33 cellular contexts compared by ENCODE assay signal in genomic region chr14:74350211-74350943, GRCh38. TPM values are rescaled to one million over a fixed set of nuclear protein-coding genes. Genes with fewer than 3 reads are reported as not detected.
DNase-seq lines count a peak whose midpoint lies in the region; ATAC-seq and TF ChIP-seq lines count a peak whose summit lies in the region.
"Had no signal": no experiment of that assay in that cellular context is flagged by ENCODE, and none has a peak within 500 bp of the region (broad histone marks: within the 10 kb centered on the region; RNA-seq: fewer than 3 reads in every experiment).

No MANE protein-coding gene starts in this region.

- CTCF ChIA-PET in naive thymus-derived CD4-positive, alpha-beta T cell (lab: Charles Lee), result no interaction called here

- DNase-seq in hepatocyte (ENCODE audit: low spot score), result no peak
- no peak for DNase-seq in mucosa of descending colon
- no peak for DNase-seq in DMS153 (lab: John Stamatoyannopoulos, UW)
- DNase-seq in naive thymus-derived CD4-positive, alpha-beta T cell, result no peak
- no peak for DNase-seq in activated naive CD4-positive, alpha-beta T cell treated with Interleukin-2 at 50 U/mL for 16 hours
- DNase-seq: activated CD4-positive, alpha-beta memory T cell treated with anti-CD3 and anti-CD28 coated beads for 36 hours; activated CD8-positive, alpha-beta memory T cell treated with anti-CD3 and anti-CD28 coated beads, Interleukin-2, amount 50 U/mL, for 4 hours; activated naive CD4-positive, alpha-beta T cell treated with anti-CD3 and anti-CD28 coated beads for 36 hours; dermis blood vessel endothelial cell; foreskin fibroblast; head of caudate nucleus; immature natural killer cell; MM.1S; NCI-H1930; NCI-H226; right lobe of liver; Right ventricle myocardium superior; stimulated activated CD4-positive, alpha-beta T cell treated with anti-CD3 and anti-CD28 coated beads, Interleukin-4, amount 100 ng/mL, for 1 hour had no signal

- H3K27me3 Mint-ChIP-seq in naive thymus-derived CD4-positive, alpha-beta T cell, result peaks cover 0 to 19% (median 0%) of the 10 kb centered on the region in 5 donors
- H3K27me3 Mint-ChIP-seq: activated CD4-positive, alpha-beta memory T cell treated with anti-CD3 and anti-CD28 coated beads for 36 hours; central memory CD8-positive, alpha-beta T cell had no signal

- WGBS in hepatocyte (ENCODE audit: low lambda C conversion rate, missing lambda C conversion rate), result 32% methylated on average over 11 of the region's 11 CpGs

- H3K27ac ChIP-seq in HUES48 (ENCODE audit: low read depth, low read length) (peak overlapping the region; percentile 98), hepatocyte (peak overlapping the region; percentile 16)
- H3K27ac ChIP-seq in naive thymus-derived CD4-positive, alpha-beta T cell (ENCODE audit: low read depth, low read length), result no peak overlapping the region
- H3K27ac ChIP-seq: BLaER1, esophagus muscularis mucosa, prostate gland, right lobe of liver, tibial artery, vagina had no signal

- H3K9me3 ChIP-seq in ES-I3 (ENCODE audit: control insufficient read depth, insufficient read depth, low read length) (no peaks in the 10 kb centered on the region), HUES48 (ENCODE audit: control insufficient read depth, insufficient read depth, low read length) (no peaks in the 10 kb centered on the region), hepatocyte (ENCODE audit: low read depth) (no peaks in the 10 kb centered on the region), mucosa of descending colon (no peaks in the 10 kb centered on the region)
- no peaks in the 10 kb centered on the region for H3K9me3 ChIP-seq in naive thymus-derived CD4-positive, alpha-beta T cell (ENCODE audit: control insufficient read depth in 2 of 3, low read length in 3 of 3)
- H3K9me3 ChIP-seq: BLaER1, esophagus muscularis mucosa, prostate gland, right lobe of liver, tibial artery, vagina had no signal

- peak overlapping the region; percentile 33 for H3K4me2 ChIP-seq in hepatocyte
- H3K4me2 ChIP-seq: BLaER1 had no signal

- H3K4me3 ChIP-seq in HUES48 (ENCODE audit: low read depth, low read length) (peak overlapping the region; percentile 93), hepatocyte (no peak overlapping the region), mucosa of descending colon (no peak overlapping the region)
- H3K4me3 ChIP-seq in naive thymus-derived CD4-positive, alpha-beta T cell (ENCODE audit: low read length), result no peak overlapping the region
- H3K4me3 ChIP-seq: BLaER1, esophagus muscularis mucosa, prostate gland, right lobe of liver, tibial artery, vagina had no signal

- no peak overlapping the region for H3K27ac Mint-ChIP-seq in naive thymus-derived CD4-positive, alpha-beta T cell
- H3K27ac Mint-ChIP-seq: activated CD4-positive, alpha-beta memory T cell treated with anti-CD3 and anti-CD28 coated beads for 36 hours; activated naive CD4-positive, alpha-beta T cell treated with anti-CD3 and anti-CD28 coated beads for 36 hours; immature natural killer cell; T-helper 1 cell treated with Interleukin-12 subunit alpha and Interleukin-12 subunit beta and Interleukin-4 antibody, amounts not matched to agents 30 μg/mL and 1 μg/mL, for 36 hours had no signal

- H3K4me3 Mint-ChIP-seq in naive thymus-derived CD4-positive, alpha-beta T cell, result no peak overlapping the region
- H3K4me3 Mint-ChIP-seq: activated CD4-positive, alpha-beta memory T cell treated with anti-CD3 and anti-CD28 coated beads for 36 hours; activated naive CD4-positive, alpha-beta T cell treated with anti-CD3 and anti-CD28 coated beads for 36 hours; central memory CD8-positive, alpha-beta T cell; immature natural killer cell; neural crest cell; T-helper 1 cell treated with Interleukin-12 subunit alpha and Interleukin-12 subunit beta and Interleukin-4 antibody, amounts not matched to agents 30 μg/mL and 1 μg/mL, for 36 hours had no signal

- H3K36me3 ChIP-seq in ES-I3 (ENCODE audit: insufficient read depth, low read length), result no peaks in the 10 kb centered on the region
- H3K36me3 ChIP-seq in HUES48 (ENCODE audit: control insufficient read depth, insufficient read depth, low read length), result peaks cover 19% of the 10 kb centered on the region
- H3K36me3 ChIP-seq in hepatocyte (replicated peaks; ENCODE audit: insufficient read depth, low read depth), result no peaks in the 10 kb centered on the region
- H3K36me3 ChIP-seq in mucosa of descending colon (ENCODE audit: low read depth), result no peaks in the 10 kb centered on the region
- no peaks in the 10 kb centered on the region for H3K36me3 ChIP-seq in naive thymus-derived CD4-positive, alpha-beta T cell (ENCODE audit: control insufficient read depth in 2 of 3, insufficient read depth in 3 of 3, low read length in 3 of 3)
- H3K36me3 ChIP-seq: BLaER1, esophagus muscularis mucosa, prostate gland, right lobe of liver, tibial artery, vagina had no signal

- H3K9ac ChIP-seq in ES-I3 (ENCODE audit: low read depth, low read length) (peak overlapping the region; percentile 85), HUES48 (ENCODE audit: low read depth, low read length) (peak overlapping the region; percentile 93)
- H3K9ac ChIP-seq: BLaER1 had no signal

- intact Hi-C loops in mucosa of descending colon (cut with DNase I, micrococcal nuclease), result no loop called here
- intact Hi-C loops in naive thymus-derived CD4-positive, alpha-beta T cell (cut with micrococcal nuclease), result no loop called here

- no peaks in the 10 kb centered on the region for H3K36me3 Mint-ChIP-seq in naive thymus-derived CD4-positive, alpha-beta T cell
- H3K36me3 Mint-ChIP-seq: activated CD4-positive, alpha-beta memory T cell treated with anti-CD3 and anti-CD28 coated beads for 36 hours; immature natural killer cell had no signal

- H3K27me3 ChIP-seq in HUES48 (ENCODE audit: control insufficient read depth, insufficient read depth, low read length), result no peaks in the 10 kb centered on the region
- H3K27me3 ChIP-seq in hepatocyte, result peaks cover 3% of the 10 kb centered on the region
- H3K27me3 ChIP-seq in naive thymus-derived CD4-positive, alpha-beta T cell (ENCODE audit: control insufficient read depth in 2 of 2, insufficient read depth in 2 of 2, low read length in 2 of 2), result no peaks in the 10 kb centered on the region
- H3K27me3 ChIP-seq: BLaER1, right lobe of liver, vagina had no signal

- peaks cover 18% of the 10 kb centered on the region for H3K4me1 ChIP-seq in ES-I3 (ENCODE audit: insufficient read depth, low read length)
- H3K4me1 ChIP-seq in HUES48 (ENCODE audit: control insufficient read depth, insufficient read depth, low read length), result peaks cover 31% of the 10 kb centered on the region
- H3K4me1 ChIP-seq in hepatocyte (ENCODE audit: insufficient read depth), result peaks cover 15% of the 10 kb centered on the region
- H3K4me1 ChIP-seq in mucosa of descending colon (ENCODE audit: low read depth), result peaks cover 10% of the 10 kb centered on the region
- no peaks in the 10 kb centered on the region for H3K4me1 ChIP-seq in naive thymus-derived CD4-positive, alpha-beta T cell (ENCODE audit: control insufficient read depth in 2 of 2, insufficient read depth in 2 of 2, low read length in 2 of 2)
- H3K4me1 ChIP-seq: esophagus muscularis mucosa, prostate gland, right lobe of liver, tibial artery, vagina had no signal

- no peaks in the 10 kb centered on the region for H3K9me3 Mint-ChIP-seq in naive thymus-derived CD4-positive, alpha-beta T cell
- H3K9me3 Mint-ChIP-seq: activated CD4-positive, alpha-beta memory T cell treated with anti-CD3 and anti-CD28 coated beads for 36 hours; activated naive CD4-positive, alpha-beta T cell treated with anti-CD3 and anti-CD28 coated beads for 36 hours; central memory CD8-positive, alpha-beta T cell; immature natural killer cell; neural crest cell; T-helper 1 cell treated with Interleukin-12 subunit alpha and Interleukin-12 subunit beta and Interleukin-4 antibody, amounts not matched to agents 30 μg/mL and 1 μg/mL, for 36 hours had no signal

- H4K20me1 ChIP-seq in hepatocyte (ENCODE audit: insufficient read depth, poor library complexity, severe bottlenecking), result no peaks in the 10 kb centered on the region
- H4K20me1 ChIP-seq: BLaER1 had no signal

- POLR2A ChIA-PET in naive thymus-derived CD4-positive, alpha-beta T cell (lab: Charles Lee), result no interaction called here

- H3K4me1 Mint-ChIP-seq in naive thymus-derived CD4-positive, alpha-beta T cell, result no peaks in the 10 kb centered on the region
- H3K4me1 Mint-ChIP-seq: central memory CD8-positive, alpha-beta T cell; immature natural killer cell; neural crest cell had no signal

- no peak for TF ChIP-seq CTCF in hepatocyte (IDR thresholded peaks at IDR 0.05; ENCODE audit: poor library complexity)
- no peak for TF ChIP-seq CTCF in mucosa of descending colon (IDR thresholded peaks at IDR 0.05)

- no peaks in the 10 kb centered on the region for H3K79me2 ChIP-seq in hepatocyte

- ATAC-seq in mucosa of descending colon, result peak; percentile 63
- ATAC-seq in naive thymus-derived CD4-positive, alpha-beta T cell, result no peak
- ATAC-seq in GM19351 (IDR thresholded peaks at IDR 0.05; ENCODE audit: unreplicated experiment), result no peak
- ATAC-seq: activated CD4-positive, CD25-positive, alpha-beta regulatory T cell treated with anti-CD3 and anti-CD28 coated beads, Interleukin-2, amount 50 U/mL, for 24 hours; Panc1; right lobe of liver; SK-N-SH treated with all-trans-retinoic acid at 6 μM for 48 hours had no signal

- no peak overlapping the region for H2AFZ ChIP-seq in hepatocyte

- no peaks in the 10 kb centered on the region for H3K9me2 ChIP-seq in hepatocyte (replicated peaks; ENCODE audit: insufficient read depth)

RNA-seq across cellular contexts. Expression of gene VRTN, which starts 2.1 kb away (rescaled TPM):
- total RNA-seq in hepatocyte (0.13 TPM in 1 of 2 replicates, not detected in the other), mucosa of descending colon (under 1 TPM in 1 of 3 donors, not detected in 2; 0.09 TPM)
- polyA plus RNA-seq in hepatocyte, result 0.35 TPM in 1 of 2 replicates, not detected in the other
- total RNA-seq in naive thymus-derived CD4-positive, alpha-beta T cell, result not detected
- not detected for polyA plus RNA-seq in naive thymus-derived CD4-positive, alpha-beta T cell
- total RNA-seq: activated CD4-positive, alpha-beta memory T cell treated with anti-CD3 and anti-CD28 coated beads for 36 hours; activated naive CD4-positive, alpha-beta T cell treated with anti-CD3 and anti-CD28 coated beads for 36 hours; dermis blood vessel endothelial cell; esophagus muscularis mucosa; neural crest cell; right lobe of liver; Right ventricle myocardium superior; vagina had no signal
- polyA plus RNA-seq: adipose tissue, immature natural killer cell had no signal

RNA-seq across cellular contexts. Expression of gene ABCD4, which starts 47.6 kb away (rescaled TPM):
- 37.3 and 44.0 TPM in 2 replicates for total RNA-seq in hepatocyte
- polyA plus RNA-seq in hepatocyte, result 71.9 and 80.7 TPM in 2 replicates
- total RNA-seq in mucosa of descending colon, result 10 to 100 TPM; 41.9 to 71.3 (median 53.8) TPM
- total RNA-seq in naive thymus-derived CD4-positive, alpha-beta T cell, result 100 to 1,000 TPM in 1 of 5 experiments, 10 to 100 TPM in 4; 57.6 to 109 (median 68.2) TPM
- polyA plus RNA-seq in naive thymus-derived CD4-positive, alpha-beta T cell, result 10 to 100 TPM; 26.1 to 32.1 TPM
